In the genomic region with DNA sequence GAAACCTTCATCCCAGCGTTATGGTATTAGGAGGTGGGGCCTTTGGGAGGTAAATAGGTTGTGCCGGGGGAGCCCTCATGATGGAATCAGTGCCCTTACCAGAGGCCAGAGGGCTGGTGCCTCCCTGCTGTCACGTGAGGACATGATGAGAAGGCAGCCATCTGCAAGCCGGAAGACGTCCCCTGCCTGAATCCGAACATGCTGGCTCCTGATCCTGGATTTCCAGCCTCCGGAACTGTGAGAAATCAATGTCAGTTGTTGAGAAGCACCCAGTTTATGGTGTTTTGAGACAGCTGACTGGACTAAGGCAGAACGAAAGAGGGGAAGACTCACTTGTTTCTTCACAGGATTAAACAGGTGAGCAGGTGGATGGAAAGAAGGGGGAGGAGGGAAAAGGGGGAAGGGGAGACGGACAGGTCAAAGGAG, we compare ENCODE assay signal across 1 cellular context.
TF ChIP-seq lines count a peak whose summit lies in the region.

No MANE protein-coding gene starts in this region.

TF ChIP-seq in K562, 482 proteins besides CTCF, POLR2A, EP300 and RAD21 (continued from another document and continues in another):
- TF ChIP-seq, protein P1, sequence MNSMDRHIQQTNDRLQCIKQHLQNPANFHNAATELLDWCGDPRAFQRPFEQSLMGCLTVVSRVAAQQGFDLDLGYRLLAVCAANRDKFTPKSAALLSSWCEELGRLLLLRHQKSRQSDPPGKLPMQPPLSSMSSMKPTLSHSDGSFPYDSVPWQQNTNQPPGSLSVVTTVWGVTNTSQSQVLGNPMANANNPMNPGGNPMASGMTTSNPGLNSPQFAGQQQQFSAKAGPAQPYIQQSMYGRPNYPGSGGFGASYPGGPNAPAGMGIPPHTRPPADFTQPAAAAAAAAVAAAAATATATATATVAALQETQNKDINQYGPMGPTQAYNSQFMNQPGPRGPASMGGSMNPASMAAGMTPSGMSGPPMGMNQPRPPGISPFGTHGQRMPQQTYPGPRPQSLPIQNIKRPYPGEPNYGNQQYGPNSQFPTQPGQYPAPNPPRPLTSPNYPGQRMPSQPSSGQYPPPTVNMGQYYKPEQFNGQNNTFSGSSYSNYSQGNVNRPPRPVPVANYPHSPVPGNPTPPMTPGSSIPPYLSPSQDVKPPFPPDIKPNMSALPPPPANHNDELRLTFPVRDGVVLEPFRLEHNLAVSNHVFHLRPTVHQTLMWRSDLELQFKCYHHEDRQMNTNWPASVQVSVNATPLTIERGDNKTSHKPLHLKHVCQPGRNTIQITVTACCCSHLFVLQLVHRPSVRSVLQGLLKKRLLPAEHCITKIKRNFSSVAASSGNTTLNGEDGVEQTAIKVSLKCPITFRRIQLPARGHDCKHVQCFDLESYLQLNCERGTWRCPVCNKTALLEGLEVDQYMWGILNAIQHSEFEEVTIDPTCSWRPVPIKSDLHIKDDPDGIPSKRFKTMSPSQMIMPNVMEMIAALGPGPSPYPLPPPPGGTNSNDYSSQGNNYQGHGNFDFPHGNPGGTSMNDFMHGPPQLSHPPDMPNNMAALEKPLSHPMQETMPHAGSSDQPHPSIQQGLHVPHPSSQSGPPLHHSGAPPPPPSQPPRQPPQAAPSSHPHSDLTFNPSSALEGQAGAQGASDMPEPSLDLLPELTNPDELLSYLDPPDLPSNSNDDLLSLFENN (IDR thresholded peaks at IDR 0.05; ENCODE audit: low read depth in 2 of 2, low read length in 2 of 2): 0 out of 4 replicates have a peak, but pooled peaks of 1 of the 2 experiments have one; percentile 26
- TF ChIP-seq HDAC2 (IDR thresholded peaks at IDR 0.05) (no peak; the same call in 1 of the 2 replicates), ZBED1 (IDR thresholded peaks at IDR 0.05) (0 out of 2 replicates have a peak, but pooled peaks have one; percentile 24), GTF2A2 (tag; IDR thresholded peaks at IDR 0.05) (no peak), ZNF780A (CRISPR knock-in tag; IDR thresholded peaks at IDR 0.05) (no peak), CBFA2T2 (conservative IDR thresholded peaks at IDR 0.05) (peak; percentile 54; the same call in 1 of the 2 replicates), NR2C2 (CRISPR knock-in tag; IDR thresholded peaks at IDR 0.05) (no peak), NR2C2 (tag; IDR thresholded peaks at IDR 0.05) (0 out of 2 replicates have a peak, but pooled peaks have one; percentile 22), DDX20 (tag; IDR thresholded peaks at IDR 0.05; ENCODE audit: low read depth) (no peak), SREBF2 (CRISPR knock-in tag; IDR thresholded peaks at IDR 0.05) (no peak), RBFOX2 (IDR thresholded peaks at IDR 0.05; ENCODE audit: low read depth, low read length) (no peak), U2AF1 (optimal IDR thresholded peaks at IDR 0.05; ENCODE audit: low read depth, low read length) (no peak), NFE2 (IDR thresholded peaks at IDR 0.05; ENCODE audit: low read depth) (peak; percentile 15; the same call in 1 of the 2 replicates)
- TF ChIP-seq, protein P2, sequence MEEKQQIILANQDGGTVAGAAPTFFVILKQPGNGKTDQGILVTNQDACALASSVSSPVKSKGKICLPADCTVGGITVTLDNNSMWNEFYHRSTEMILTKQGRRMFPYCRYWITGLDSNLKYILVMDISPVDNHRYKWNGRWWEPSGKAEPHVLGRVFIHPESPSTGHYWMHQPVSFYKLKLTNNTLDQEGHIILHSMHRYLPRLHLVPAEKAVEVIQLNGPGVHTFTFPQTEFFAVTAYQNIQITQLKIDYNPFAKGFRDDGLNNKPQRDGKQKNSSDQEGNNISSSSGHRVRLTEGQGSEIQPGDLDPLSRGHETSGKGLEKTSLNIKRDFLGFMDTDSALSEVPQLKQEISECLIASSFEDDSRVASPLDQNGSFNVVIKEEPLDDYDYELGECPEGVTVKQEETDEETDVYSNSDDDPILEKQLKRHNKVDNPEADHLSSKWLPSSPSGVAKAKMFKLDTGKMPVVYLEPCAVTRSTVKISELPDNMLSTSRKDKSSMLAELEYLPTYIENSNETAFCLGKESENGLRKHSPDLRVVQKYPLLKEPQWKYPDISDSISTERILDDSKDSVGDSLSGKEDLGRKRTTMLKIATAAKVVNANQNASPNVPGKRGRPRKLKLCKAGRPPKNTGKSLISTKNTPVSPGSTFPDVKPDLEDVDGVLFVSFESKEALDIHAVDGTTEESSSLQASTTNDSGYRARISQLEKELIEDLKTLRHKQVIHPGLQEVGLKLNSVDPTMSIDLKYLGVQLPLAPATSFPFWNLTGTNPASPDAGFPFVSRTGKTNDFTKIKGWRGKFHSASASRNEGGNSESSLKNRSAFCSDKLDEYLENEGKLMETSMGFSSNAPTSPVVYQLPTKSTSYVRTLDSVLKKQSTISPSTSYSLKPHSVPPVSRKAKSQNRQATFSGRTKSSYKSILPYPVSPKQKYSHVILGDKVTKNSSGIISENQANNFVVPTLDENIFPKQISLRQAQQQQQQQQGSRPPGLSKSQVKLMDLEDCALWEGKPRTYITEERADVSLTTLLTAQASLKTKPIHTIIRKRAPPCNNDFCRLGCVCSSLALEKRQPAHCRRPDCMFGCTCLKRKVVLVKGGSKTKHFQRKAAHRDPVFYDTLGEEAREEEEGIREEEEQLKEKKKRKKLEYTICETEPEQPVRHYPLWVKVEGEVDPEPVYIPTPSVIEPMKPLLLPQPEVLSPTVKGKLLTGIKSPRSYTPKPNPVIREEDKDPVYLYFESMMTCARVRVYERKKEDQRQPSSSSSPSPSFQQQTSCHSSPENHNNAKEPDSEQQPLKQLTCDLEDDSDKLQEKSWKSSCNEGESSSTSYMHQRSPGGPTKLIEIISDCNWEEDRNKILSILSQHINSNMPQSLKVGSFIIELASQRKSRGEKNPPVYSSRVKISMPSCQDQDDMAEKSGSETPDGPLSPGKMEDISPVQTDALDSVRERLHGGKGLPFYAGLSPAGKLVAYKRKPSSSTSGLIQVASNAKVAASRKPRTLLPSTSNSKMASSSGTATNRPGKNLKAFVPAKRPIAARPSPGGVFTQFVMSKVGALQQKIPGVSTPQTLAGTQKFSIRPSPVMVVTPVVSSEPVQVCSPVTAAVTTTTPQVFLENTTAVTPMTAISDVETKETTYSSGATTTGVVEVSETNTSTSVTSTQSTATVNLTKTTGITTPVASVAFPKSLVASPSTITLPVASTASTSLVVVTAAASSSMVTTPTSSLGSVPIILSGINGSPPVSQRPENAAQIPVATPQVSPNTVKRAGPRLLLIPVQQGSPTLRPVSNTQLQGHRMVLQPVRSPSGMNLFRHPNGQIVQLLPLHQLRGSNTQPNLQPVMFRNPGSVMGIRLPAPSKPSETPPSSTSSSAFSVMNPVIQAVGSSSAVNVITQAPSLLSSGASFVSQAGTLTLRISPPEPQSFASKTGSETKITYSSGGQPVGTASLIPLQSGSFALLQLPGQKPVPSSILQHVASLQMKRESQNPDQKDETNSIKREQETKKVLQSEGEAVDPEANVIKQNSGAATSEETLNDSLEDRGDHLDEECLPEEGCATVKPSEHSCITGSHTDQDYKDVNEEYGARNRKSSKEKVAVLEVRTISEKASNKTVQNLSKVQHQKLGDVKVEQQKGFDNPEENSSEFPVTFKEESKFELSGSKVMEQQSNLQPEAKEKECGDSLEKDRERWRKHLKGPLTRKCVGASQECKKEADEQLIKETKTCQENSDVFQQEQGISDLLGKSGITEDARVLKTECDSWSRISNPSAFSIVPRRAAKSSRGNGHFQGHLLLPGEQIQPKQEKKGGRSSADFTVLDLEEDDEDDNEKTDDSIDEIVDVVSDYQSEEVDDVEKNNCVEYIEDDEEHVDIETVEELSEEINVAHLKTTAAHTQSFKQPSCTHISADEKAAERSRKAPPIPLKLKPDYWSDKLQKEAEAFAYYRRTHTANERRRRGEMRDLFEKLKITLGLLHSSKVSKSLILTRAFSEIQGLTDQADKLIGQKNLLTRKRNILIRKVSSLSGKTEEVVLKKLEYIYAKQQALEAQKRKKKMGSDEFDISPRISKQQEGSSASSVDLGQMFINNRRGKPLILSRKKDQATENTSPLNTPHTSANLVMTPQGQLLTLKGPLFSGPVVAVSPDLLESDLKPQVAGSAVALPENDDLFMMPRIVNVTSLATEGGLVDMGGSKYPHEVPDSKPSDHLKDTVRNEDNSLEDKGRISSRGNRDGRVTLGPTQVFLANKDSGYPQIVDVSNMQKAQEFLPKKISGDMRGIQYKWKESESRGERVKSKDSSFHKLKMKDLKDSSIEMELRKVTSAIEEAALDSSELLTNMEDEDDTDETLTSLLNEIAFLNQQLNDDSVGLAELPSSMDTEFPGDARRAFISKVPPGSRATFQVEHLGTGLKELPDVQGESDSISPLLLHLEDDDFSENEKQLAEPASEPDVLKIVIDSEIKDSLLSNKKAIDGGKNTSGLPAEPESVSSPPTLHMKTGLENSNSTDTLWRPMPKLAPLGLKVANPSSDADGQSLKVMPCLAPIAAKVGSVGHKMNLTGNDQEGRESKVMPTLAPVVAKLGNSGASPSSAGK (IDR thresholded peaks at IDR 0.05): peak; percentile 59
- TF ChIP-seq, protein P3, sequence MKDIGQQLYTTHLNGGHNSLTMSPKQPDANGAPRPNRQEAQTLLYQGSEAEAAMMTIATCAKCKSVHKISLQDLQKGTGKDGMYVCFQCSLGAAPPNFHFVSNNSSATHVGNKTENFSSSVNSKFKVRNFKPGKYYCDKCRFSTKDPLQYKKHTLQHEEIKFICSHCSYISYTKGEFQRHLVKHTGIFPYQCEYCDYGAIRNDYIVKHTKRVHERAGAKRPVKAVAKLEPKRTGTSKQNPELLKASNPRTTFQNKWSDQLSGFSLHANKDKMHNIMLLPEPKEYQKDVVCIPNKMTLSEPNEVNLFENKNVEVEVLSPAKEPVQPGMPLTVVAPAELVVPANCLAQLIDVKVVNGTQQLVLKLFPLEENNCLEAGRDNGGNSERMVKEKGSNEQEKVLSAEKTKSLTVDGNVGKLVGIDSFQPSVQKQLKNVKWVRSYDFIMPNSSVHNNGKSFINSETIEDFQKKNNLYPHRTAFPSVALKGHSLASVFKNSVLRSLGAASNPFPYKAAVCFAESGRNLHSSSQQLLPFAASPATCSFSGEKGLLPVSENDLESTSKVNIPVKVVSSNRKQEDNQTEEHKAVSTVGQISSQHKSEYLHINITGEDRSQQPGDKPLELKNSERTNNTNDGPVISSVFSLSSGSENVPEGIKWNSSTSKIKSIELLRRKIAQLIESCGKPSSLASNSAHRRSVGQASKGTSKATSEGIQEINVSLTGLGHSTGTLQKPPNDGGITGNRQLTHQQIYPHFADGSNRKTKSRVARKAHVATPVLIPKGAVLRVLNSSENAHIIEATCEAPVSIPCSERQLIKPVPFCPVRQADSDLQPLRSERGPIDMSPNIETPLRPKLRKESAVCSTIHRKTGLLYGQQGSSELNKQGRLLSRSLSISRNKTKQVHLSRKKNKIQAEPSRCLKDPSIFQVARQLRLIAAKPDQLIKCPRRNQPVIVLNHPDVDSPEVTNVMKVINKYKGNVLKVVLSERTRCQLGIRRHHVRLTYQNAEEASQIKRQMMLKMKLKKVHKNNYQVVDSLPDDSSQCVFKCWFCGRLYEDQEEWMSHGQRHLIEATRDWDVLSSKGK (CRISPR knock-in tag; IDR thresholded peaks at IDR 0.05): no peak
- TF ChIP-seq, protein P4, sequence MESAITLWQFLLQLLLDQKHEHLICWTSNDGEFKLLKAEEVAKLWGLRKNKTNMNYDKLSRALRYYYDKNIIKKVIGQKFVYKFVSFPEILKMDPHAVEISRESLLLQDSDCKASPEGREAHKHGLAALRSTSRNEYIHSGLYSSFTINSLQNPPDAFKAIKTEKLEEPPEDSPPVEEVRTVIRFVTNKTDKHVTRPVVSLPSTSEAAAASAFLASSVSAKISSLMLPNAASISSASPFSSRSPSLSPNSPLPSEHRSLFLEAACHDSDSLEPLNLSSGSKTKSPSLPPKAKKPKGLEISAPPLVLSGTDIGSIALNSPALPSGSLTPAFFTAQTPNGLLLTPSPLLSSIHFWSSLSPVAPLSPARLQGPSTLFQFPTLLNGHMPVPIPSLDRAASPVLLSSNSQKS (CRISPR knock-in tag; IDR thresholded peaks at IDR 0.05): no peak
- TF ChIP-seq, protein P5, sequence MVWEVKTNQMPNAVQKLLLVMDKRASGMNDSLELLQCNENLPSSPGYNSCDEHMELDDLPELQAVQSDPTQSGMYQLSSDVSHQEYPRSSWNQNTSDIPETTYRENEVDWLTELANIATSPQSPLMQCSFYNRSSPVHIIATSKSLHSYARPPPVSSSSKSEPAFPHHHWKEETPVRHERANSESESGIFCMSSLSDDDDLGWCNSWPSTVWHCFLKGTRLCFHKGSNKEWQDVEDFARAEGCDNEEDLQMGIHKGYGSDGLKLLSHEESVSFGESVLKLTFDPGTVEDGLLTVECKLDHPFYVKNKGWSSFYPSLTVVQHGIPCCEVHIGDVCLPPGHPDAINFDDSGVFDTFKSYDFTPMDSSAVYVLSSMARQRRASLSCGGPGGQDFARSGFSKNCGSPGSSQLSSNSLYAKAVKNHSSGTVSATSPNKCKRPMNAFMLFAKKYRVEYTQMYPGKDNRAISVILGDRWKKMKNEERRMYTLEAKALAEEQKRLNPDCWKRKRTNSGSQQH (CRISPR knock-in tag; IDR thresholded peaks at IDR 0.05): no peak
- TF ChIP-seq, protein P6, sequence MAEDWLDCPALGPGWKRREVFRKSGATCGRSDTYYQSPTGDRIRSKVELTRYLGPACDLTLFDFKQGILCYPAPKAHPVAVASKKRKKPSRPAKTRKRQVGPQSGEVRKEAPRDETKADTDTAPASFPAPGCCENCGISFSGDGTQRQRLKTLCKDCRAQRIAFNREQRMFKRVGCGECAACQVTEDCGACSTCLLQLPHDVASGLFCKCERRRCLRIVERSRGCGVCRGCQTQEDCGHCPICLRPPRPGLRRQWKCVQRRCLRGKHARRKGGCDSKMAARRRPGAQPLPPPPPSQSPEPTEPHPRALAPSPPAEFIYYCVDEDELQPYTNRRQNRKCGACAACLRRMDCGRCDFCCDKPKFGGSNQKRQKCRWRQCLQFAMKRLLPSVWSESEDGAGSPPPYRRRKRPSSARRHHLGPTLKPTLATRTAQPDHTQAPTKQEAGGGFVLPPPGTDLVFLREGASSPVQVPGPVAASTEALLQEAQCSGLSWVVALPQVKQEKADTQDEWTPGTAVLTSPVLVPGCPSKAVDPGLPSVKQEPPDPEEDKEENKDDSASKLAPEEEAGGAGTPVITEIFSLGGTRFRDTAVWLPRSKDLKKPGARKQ (CRISPR knock-in tag; IDR thresholded peaks at IDR 0.05): no peak
- TF ChIP-seq, protein P7, sequence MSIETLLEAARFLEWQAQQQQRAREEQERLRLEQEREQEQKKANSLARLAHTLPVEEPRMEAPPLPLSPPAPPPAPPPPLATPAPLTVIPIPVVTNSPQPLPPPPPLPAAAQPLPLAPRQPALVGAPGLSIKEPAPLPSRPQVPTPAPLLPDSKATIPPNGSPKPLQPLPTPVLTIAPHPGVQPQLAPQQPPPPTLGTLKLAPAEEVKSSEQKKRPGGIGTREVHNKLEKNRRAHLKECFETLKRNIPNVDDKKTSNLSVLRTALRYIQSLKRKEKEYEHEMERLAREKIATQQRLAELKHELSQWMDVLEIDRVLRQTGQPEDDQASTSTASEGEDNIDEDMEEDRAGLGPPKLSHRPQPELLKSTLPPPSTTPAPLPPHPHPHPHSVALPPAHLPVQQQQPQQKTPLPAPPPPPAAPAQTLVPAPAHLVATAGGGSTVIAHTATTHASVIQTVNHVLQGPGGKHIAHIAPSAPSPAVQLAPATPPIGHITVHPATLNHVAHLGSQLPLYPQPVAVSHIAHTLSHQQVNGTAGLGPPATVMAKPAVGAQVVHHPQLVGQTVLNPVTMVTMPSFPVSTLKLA (conservative IDR thresholded peaks at IDR 0.05): peak; percentile 65 to 76
